Comparison of ENCODE assay signal across 8 cellular contexts in genomic region chr15:99703603-99704443, GRCh38. TPM values are rescaled to one million over a fixed set of nuclear protein-coding genes. Genes with fewer than 3 reads are reported as not detected.
DNase-seq lines count a peak whose midpoint lies in the region; ATAC-seq and TF ChIP-seq lines count a peak whose summit lies in the region.

No MANE protein-coding gene starts in this region.

- H3K4me1 Mint-ChIP-seq in activated naive CD4-positive, alpha-beta T cell treated with anti-CD3 and anti-CD28 coated beads, Interleukin-2, amount 10 ng/mL, durations not matched to agents 7 days and 5 days = peaks cover 48% of the 10 kb centered on the region
- H3K4me1 Mint-ChIP-seq in activated naive CD8-positive, alpha-beta T cell treated with anti-CD3 and anti-CD28 coated beads, Interleukin-2, amount 50 U/mL, for 24 hours = peaks cover 47% of the 10 kb centered on the region

- H3K36me3 Mint-ChIP-seq in activated naive CD4-positive, alpha-beta T cell treated with anti-CD3 and anti-CD28 coated beads, Interleukin-2, amount 10 ng/mL, durations not matched to agents 7 days and 5 days = peaks cover 7% of the 10 kb centered on the region
- H3K36me3 Mint-ChIP-seq in activated naive CD8-positive, alpha-beta T cell treated with anti-CD3 and anti-CD28 coated beads, Interleukin-2, amount 50 U/mL, for 24 hours (ENCODE audit: low read depth) = peaks cover 6% of the 10 kb centered on the region

- H3K27me3 ChIP-seq in HCT116 (ENCODE audit: insufficient read depth, low read length) (no peaks in the 10 kb centered on the region), MM.1S (replicated peaks; ENCODE audit: insufficient read depth, low read length) (no peaks in the 10 kb centered on the region), heart right ventricle (no peaks in the 10 kb centered on the region)

- H3K9me3 ChIP-seq in HCT116 (ENCODE audit: control insufficient read depth in 1 of 2, insufficient read depth in 1 of 2, low read depth in 1 of 2, low read length in 2 of 2) (no peaks in the 10 kb centered on the region), MM.1S (replicated peaks; ENCODE audit: insufficient read depth, low read length) (no peaks in the 10 kb centered on the region), heart right ventricle (no peaks in the 10 kb centered on the region)

- H3K9me2 ChIP-seq in HCT116 (ENCODE audit: insufficient read depth) = no peaks in the 10 kb centered on the region
- no peaks in the 10 kb centered on the region for H3K9me2 ChIP-seq in MM.1S (replicated peaks; ENCODE audit: insufficient read depth, low read length)

- 8 to 12% methylated on average over 7 of the region's 7 CpGs for WGBS in heart right ventricle, 2 donors

- CTCF ChIA-PET in activated naive CD4-positive, alpha-beta T cell treated with anti-CD3 and anti-CD28 coated beads, Interleukin-2, amount 10 ng/mL, durations not matched to agents 7 days and 5 days (lab: Charles Lee) = interaction anchor here (0.6 to 4.5 kb wide), 47 partner anchors 9 to 497 kb away, joined by 3 to 99 read pairs (median 5); partner anchors contain the start of genes LYSMD4 and MEF2A
- CTCF ChIA-PET in HCT116 (lab: Charles Lee) = interaction anchor here (0.6 to 2.8 kb wide), 48 partner anchors 10 to 603 kb away, joined by 3 to 88 read pairs (median 5); partner anchors contain the start of genes LRRC28, LYSMD4, MEF2A and SYNM

- H3K4me2 ChIP-seq in HCT116 (ENCODE audit: low read length) = peak overlapping the region; percentile 6; the same call in 1 of the 2 replicates
- H3K4me2 ChIP-seq in MM.1S (ENCODE audit: low read depth, low read length) = peak overlapping the region; percentile 69

- H3K4me3 ChIP-seq in HCT116 (replicated peaks in 1 of 2; ENCODE audit: low read depth in 1 of 2, low read length in 2 of 2) (no peak overlapping the region), MM.1S (ENCODE audit: low read length) (peak overlapping the region; percentile 36), heart right ventricle (peak overlapping the region in 4 of 10 donors; percentile 0 to 20 (median 8))

- H3K27ac ChIP-seq in HCT116 (ENCODE audit: low read depth, low read length) (no peak overlapping the region), MM.1S (ENCODE audit: low read length) (peak overlapping the region; percentile 53; the same call in 1 of the 2 replicates), heart right ventricle (peak overlapping the region; percentile 59 to 92 (median 83))

- peak; percentile 34 to 50 (median 45); a peak in 5 of 6 replicates for TF ChIP-seq CTCF in HCT116 (IDR thresholded peaks at IDR 0.05 in 2 of 3, conservative IDR thresholded peaks at IDR 0.05 in 1 of 3; ENCODE audit: borderline replicate concordance in 1 of 3, insufficient read depth in 1 of 3, low read depth in 2 of 3, low read length in 2 of 3)
- peak; percentile 52 for TF ChIP-seq CTCF in MM.1S (IDR thresholded peaks at IDR 0.05; ENCODE audit: low read length)
- peak; percentile 51 to 78 (median 63) for TF ChIP-seq CTCF in heart right ventricle (IDR thresholded peaks at IDR 0.05)

- RAD21 ChIA-PET in HCT116 (lab: Charles Lee; ENCODE audit: low non-redundant PET in 1 of 2, low total read pairs in 2 of 2, uncharacterized antibody in 2 of 2, unreplicated experiment in 2 of 2) = interaction anchor here (0.7 to 1.7 kb wide), 9 partner anchors 29 to 453 kb away, joined by 3 to 12 read pairs (median 4); partner anchors contain the start of genes LRRC28 (in 1 of the 2) and LYSMD4 (in 1 of the 2)

- H3K27me3 Mint-ChIP-seq in activated naive CD4-positive, alpha-beta T cell treated with anti-CD3 and anti-CD28 coated beads, Interleukin-2, amount 10 ng/mL, durations not matched to agents 7 days and 5 days = no peaks in the 10 kb centered on the region
- no peaks in the 10 kb centered on the region for H3K27me3 Mint-ChIP-seq in activated naive CD8-positive, alpha-beta T cell treated with anti-CD3 and anti-CD28 coated beads, Interleukin-2, amount 50 U/mL, for 24 hours

- DNase-seq in activated naive CD4-positive, alpha-beta T cell treated with anti-CD3 and anti-CD28 coated beads, Interleukin-2, amount 10 ng/mL, durations not matched to agents 7 days and 5 days = no peak
- DNase-seq in activated naive CD4-positive, alpha-beta T cell (lab: John Stamatoyannopoulos, UW) = no peak
- DNase-seq in HCT116 (ENCODE audit: low read depth, low spot score) = peak; percentile 61
- DNase-seq in MM.1S = peak; percentile 81
- no peak for DNase-seq in activated naive CD8-positive, alpha-beta T cell treated with anti-CD3 and anti-CD28 coated beads, Interleukin-2, amount 50 U/mL, for 24 hours
- DNase-seq in heart right ventricle = peak in 1 of 2 donors; percentile 52
- no peak for DNase-seq in sciatic nerve (ENCODE audit: low spot score)
- DNase-seq in mesenteric fat pad (ENCODE audit: low spot score) = no peak

- peak overlapping the region; percentile 24 for H3K27ac Mint-ChIP-seq in activated naive CD4-positive, alpha-beta T cell treated with anti-CD3 and anti-CD28 coated beads, Interleukin-2, amount 10 ng/mL, durations not matched to agents 7 days and 5 days
- H3K27ac Mint-ChIP-seq in activated naive CD8-positive, alpha-beta T cell treated with anti-CD3 and anti-CD28 coated beads, Interleukin-2, amount 50 U/mL, for 24 hours = peak overlapping the region; percentile 69

- POLR2A ChIA-PET in HCT116 (lab: Charles Lee) = interaction anchor here (0.9 to 1.6 kb wide), 7 partner anchors 30 to 453 kb away, joined by 3 to 6 read pairs (median 4); partner anchors contain the start of genes LRRC28 and LYSMD4

- H4K20me1 ChIP-seq in HCT116 (ENCODE audit: insufficient read depth) (no peaks in the 10 kb centered on the region; the same call in 1 of the 2 replicates), MM.1S (ENCODE audit: insufficient read depth, low read length) (no peaks in the 10 kb centered on the region)

- 0 out of 2 replicates have a peak, but pooled peaks have one; percentile 26 for TF ChIP-seq RAD21 in HCT116 (IDR thresholded peaks at IDR 0.05; ENCODE audit: low read depth)

- peaks cover 8% of the 10 kb centered on the region for H3F3A ChIP-seq in MM.1S (ENCODE audit: insufficient read depth, low read length)

- H2AFZ ChIP-seq in HCT116 (ENCODE audit: low read depth, low read length, poor library complexity, severe bottlenecking) (no peak overlapping the region), MM.1S (ENCODE audit: low read length) (no peak overlapping the region)

- ATAC-seq in HCT116 (no peak), heart right ventricle (peak; percentile 42 to 85 (median 70)), sciatic nerve (peak; percentile 82)
- ATAC-seq in activated naive CD8-positive, alpha-beta T cell treated with anti-CD3 and anti-CD28 coated beads, Interleukin-2, amount 50 U/mL, for 24 hours = no peak

- no TSS peak for BruUV-seq in HCT116 (replicated peaks; lab: Mats Ljungman, UMichigan)

- H3K4me1 ChIP-seq in HCT116 (ENCODE audit: control insufficient read depth in 1 of 2, insufficient read depth in 2 of 2, low read length in 2 of 2) (peaks cover 12 to 25% of the 10 kb centered on the region in 2 experiments), MM.1S (ENCODE audit: low read length) (peaks cover 23% of the 10 kb centered on the region), heart right ventricle (peaks cover 5 to 70% (median 50%) of the 10 kb centered on the region in 9 donors)

- no peak overlapping the region for H3K9ac ChIP-seq in HCT116 (ENCODE audit: low read length)
- H3K9ac ChIP-seq in MM.1S (ENCODE audit: low read length) = peak overlapping the region; percentile 41; the same call in 1 of the 2 replicates

- TF ChIP-seq POLR2A in HCT116 (IDR thresholded peaks at IDR 0.05; ENCODE audit: borderline replicate concordance, extremely low read depth, insufficient read depth, insufficient read length) = no peak

- H3K79me2 ChIP-seq in HCT116 (ENCODE audit: insufficient read depth, low read length) (no peaks in the 10 kb centered on the region), MM.1S (ENCODE audit: low read length) (no peaks in the 10 kb centered on the region)

- H3K4me3 Mint-ChIP-seq in activated naive CD4-positive, alpha-beta T cell treated with anti-CD3 and anti-CD28 coated beads, Interleukin-2, amount 10 ng/mL, durations not matched to agents 7 days and 5 days = no peak overlapping the region
- no peak overlapping the region for H3K4me3 Mint-ChIP-seq in activated naive CD8-positive, alpha-beta T cell treated with anti-CD3 and anti-CD28 coated beads, Interleukin-2, amount 50 U/mL, for 24 hours

- H3K9me3 Mint-ChIP-seq in activated naive CD4-positive, alpha-beta T cell treated with anti-CD3 and anti-CD28 coated beads, Interleukin-2, amount 10 ng/mL, durations not matched to agents 7 days and 5 days = no peaks in the 10 kb centered on the region
- H3K9me3 Mint-ChIP-seq in activated naive CD8-positive, alpha-beta T cell treated with anti-CD3 and anti-CD28 coated beads, Interleukin-2, amount 50 U/mL, for 24 hours = no peaks in the 10 kb centered on the region

- intact Hi-C loops in HCT116 (cut with micrococcal nuclease) (loop anchor here (1.0 to 5.0 kb wide), 6 partner anchors 53 to 431 kb away; partner anchors contain the start of gene MEF2A), heart right ventricle (cut with DNase I) (loop anchor here in 8 of 10 donors (2.0 to 10.0 kb wide), 10 partner anchors 122 to 417 kb away; partner anchors contain the start of gene MEF2A (in 5 of the 8)), sciatic nerve (cut with DNase I) (no loop called here)

- no peaks in the 10 kb centered on the region for H3K36me3 ChIP-seq in HCT116 (ENCODE audit: control insufficient read depth in 1 of 2, insufficient read depth in 2 of 2, low read length in 2 of 2)
- no peaks in the 10 kb centered on the region for H3K36me3 ChIP-seq in MM.1S (replicated peaks; ENCODE audit: insufficient read depth, low read length)
- H3K36me3 ChIP-seq in heart right ventricle = peaks cover 0 to 16% (median 0%) of the 10 kb centered on the region in 9 donors

TF ChIP-seq in HCT116, 20 proteins besides CTCF, POLR2A, EP300 and RAD21 (continues in another document):
- TF ChIP-seq CBX3 (IDR thresholded peaks at IDR 0.05; ENCODE audit: low read depth) = 0 out of 2 replicates have a peak, but pooled peaks have one; percentile 45
- peak; percentile 50 for TF ChIP-seq MAX (IDR thresholded peaks at IDR 0.05)
- TF ChIP-seq EZH2 (IDR thresholded peaks at IDR 0.05) = no peak
- TF ChIP-seq FOSL1 (IDR thresholded peaks at IDR 0.05; ENCODE audit: low read depth) = peak; percentile 37; the same call in 1 of the 2 replicates
- no peak for TF ChIP-seq SIN3A (IDR thresholded peaks at IDR 0.05; ENCODE audit: low read depth)
- TF ChIP-seq, protein P1, sequence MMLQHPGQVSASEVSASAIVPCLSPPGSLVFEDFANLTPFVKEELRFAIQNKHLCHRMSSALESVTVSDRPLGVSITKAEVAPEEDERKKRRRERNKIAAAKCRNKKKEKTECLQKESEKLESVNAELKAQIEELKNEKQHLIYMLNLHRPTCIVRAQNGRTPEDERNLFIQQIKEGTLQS (IDR thresholded peaks at IDR 0.05) = peak; percentile 87

RNA-seq across cellular contexts. Expression of gene LYSMD4, which starts 29.4 kb away (rescaled TPM):
- total RNA-seq in HCT116 (2021; ENCODE audit: unreplicated experiment) = 8.6 TPM
- polyA plus RNA-seq in HCT116 (2012) = 3.1 and 5.0 TPM in 2 replicates
- 10 to 100 TPM in 8 of 10 donors, 1 to 10 TPM in 2; 7.0 to 13.4 (median 11.9) TPM for total RNA-seq in heart right ventricle
- 10 to 100 TPM in 1 of 2 donors, 1 to 10 TPM in 1; 6.4 to 16.7 TPM for polyA plus RNA-seq in heart right ventricle
- 16.0 TPM for total RNA-seq in sciatic nerve
- total RNA-seq in mesenteric fat pad = 6.4 TPM

Comparison
In these comparisons a context has a peak if more than half of its experiments do, and no peak if none do; other contexts are left out.
1. DNase-seq: peak in HCT116 (single experiment) and MM.1S (single experiment); none in activated naive CD4-positive, alpha-beta T cell treated with anti-CD3 and anti-CD28 coated beads, Interleukin-2, amount 10 ng/mL, durations not matched to agents 7 days and 5 days (single experiment), activated naive CD4-positive, alpha-beta T cell (0 of 4), activated naive CD8-positive, alpha-beta T cell treated with anti-CD3 and anti-CD28 coated beads, Interleukin-2, amount 50 U/mL, for 24 hours (single experiment), sciatic nerve (single experiment) and mesenteric fat pad (single experiment).
2. ATAC-seq: peak in heart right ventricle (8 of 8) and sciatic nerve (single experiment); none in HCT116 (single experiment) and activated naive CD8-positive, alpha-beta T cell treated with anti-CD3 and anti-CD28 coated beads, Interleukin-2, amount 50 U/mL, for 24 hours (single experiment).
3. Peak in every context shown above with its lines, with median percentiles within 50 percentile points of each other: CTCF ChIP-seq.